ENCODE assay signal across 8 cellular contexts in genomic region chr2:172931923-172932520, GRCh38.
A peak's percentile ranks its signal among the peaks of the same experiment; 100 is the strongest.
DNase-seq lines count a peak whose midpoint lies in the region; ATAC-seq lines count a peak whose summit lies in the region.

No MANE protein-coding gene starts in this region.

- no peak overlapping the region for H3K27ac Mint-ChIP-seq in activated CD4-positive, alpha-beta T cell treated with anti-CD3 and anti-CD28 coated beads, Interleukin-2, amount 10 ng/mL, durations not matched to agents 24 days and 14 days

- H3K4me3 Mint-ChIP-seq in activated CD4-positive, alpha-beta T cell treated with anti-CD3 and anti-CD28 coated beads, Interleukin-2, amount 10 ng/mL, durations not matched to agents 24 days and 14 days: no peak overlapping the region

- H3K36me3 Mint-ChIP-seq in activated CD4-positive, alpha-beta T cell treated with anti-CD3 and anti-CD28 coated beads, Interleukin-2, amount 10 ng/mL, durations not matched to agents 24 days and 14 days (ENCODE audit: low read depth): no peaks in the 10 kb centered on the region

- H3K4me1 Mint-ChIP-seq in activated CD4-positive, alpha-beta T cell treated with anti-CD3 and anti-CD28 coated beads, Interleukin-2, amount 10 ng/mL, durations not matched to agents 24 days and 14 days: peaks cover 5% of the 10 kb centered on the region

- intact Hi-C loops in Right ventricle myocardium superior (cut with DNase I): loop anchor here (2.0 kb wide), 2 partner anchors 67 to 119 kb away; no protein-coding TSS in a partner anchor
- intact Hi-C loops in cardiac septum (cut with DNase I): loop anchor here (1.0 to 2.0 kb wide), 3 partner anchors 68 to 125 kb away; no protein-coding TSS in a partner anchor
- intact Hi-C loops in activated CD4-positive, alpha-beta T cell treated with anti-CD3 and anti-CD28 coated beads, Interleukin-2, amount 10 ng/mL, durations not matched to agents 24 days and 14 days (cut with micrococcal nuclease): loop anchor here (1.0 kb wide), 2 partner anchors 68 to 126 kb away; no protein-coding TSS in a partner anchor

- peaks cover 10% of the 10 kb centered on the region for H3K27me3 Mint-ChIP-seq in activated CD4-positive, alpha-beta T cell treated with anti-CD3 and anti-CD28 coated beads, Interleukin-2, amount 10 ng/mL, durations not matched to agents 24 days and 14 days

- no peaks in the 10 kb centered on the region for H3K9me3 Mint-ChIP-seq in activated CD4-positive, alpha-beta T cell treated with anti-CD3 and anti-CD28 coated beads, Interleukin-2, amount 10 ng/mL, durations not matched to agents 24 days and 14 days

- ATAC-seq in Right ventricle myocardium superior (ENCODE audit: poor library complexity): peak; percentile 52
- no peak for ATAC-seq in HG03439 (IDR thresholded peaks at IDR 0.05; ENCODE audit: unreplicated experiment)

- DNase-seq in Right ventricle myocardium superior: peak; percentile 59
- DNase-seq in cardiac septum (ENCODE audit: low spot score): no peak
- DNase-seq in NCI-H2227 (lab: John Stamatoyannopoulos, UW; ENCODE audit: unreplicated experiment): peak; percentile 81
- DNase-seq in activated CD4-positive, alpha-beta T cell treated with anti-CD3 and anti-CD28 coated beads, Interleukin-2, amount 10 ng/mL, durations not matched to agents 24 days and 14 days: peak; percentile 86
- DNase-seq in ecto neural progenitor cell (ENCODE audit: low spot score): peak; percentile 68
- peak; percentile 37 for DNase-seq in middle frontal gyrus (ENCODE audit: extremely low spot score, low spot score)
- peak; percentile 30 for DNase-seq in stimulated activated CD8-positive, alpha-beta memory T cell treated with anti-CD3 and anti-CD28 coated beads, Interleukin-7, amount 100 ng/mL, for 24 hours (ENCODE audit: low read depth)
